ENCODE assay signal across 28 cellular contexts in the genomic region with DNA sequence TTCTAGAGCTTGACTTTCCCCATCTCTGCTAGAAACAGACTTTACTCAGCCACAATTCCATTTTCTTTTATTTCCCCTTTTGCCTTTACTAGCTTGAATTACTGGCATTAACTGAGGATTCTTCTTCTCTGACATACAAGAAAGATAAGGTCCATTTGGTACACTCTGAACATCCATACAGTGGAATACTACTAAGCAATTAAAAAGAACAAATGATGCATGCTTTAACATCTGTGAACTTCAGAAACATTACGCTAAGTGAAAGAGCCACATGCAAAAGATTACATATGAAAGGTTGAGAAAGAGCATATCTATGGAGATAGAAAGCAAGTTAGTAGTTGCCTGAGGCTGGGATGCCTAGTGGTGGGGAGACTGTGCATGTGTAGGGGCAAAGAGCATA.
"Had no signal": no experiment of that assay in that cellular context is flagged by ENCODE, and none has a peak within 500 bp of the region (broad histone marks: within the 10 kb centered on the region; RNA-seq: fewer than 3 reads in every experiment).

No MANE protein-coding gene starts in this region.

- H3K27ac ChIP-seq: coronary artery, dorsolateral prefrontal cortex, epithelial cell of prostate, esophagus squamous epithelium, gastrocnemius medialis, heart right ventricle, left lung, lower lobe of right lung had no signal

- H3K4me3 ChIP-seq: coronary artery, dorsolateral prefrontal cortex, esophagus squamous epithelium, gastrocnemius medialis, heart right ventricle, left lung, lower lobe of right lung, mucosa of descending colon had no signal

- DNase-seq: dermis blood vessel endothelial cell; dorsolateral prefrontal cortex; effector CD4-positive, alpha-beta T cell; effector memory CD4-positive, alpha-beta T cell; endodermal cell; erythroblast; esophagus squamous epithelium; foreskin fibroblast; foreskin melanocyte; gastrocnemius medialis; glutamatergic neuron; head of caudate nucleus; heart right ventricle; hippocampal formation; left cardiac atrium; left lung; left ventricle myocardium superior; lower lobe of right lung; mesenchymal stem cell; mucosa of descending colon; naive B cell; naive thymus-derived CD8-positive, alpha-beta T cell had no signal

- H3K4me1 ChIP-seq: esophagus squamous epithelium, gastrocnemius medialis, heart right ventricle, left lung, lower lobe of right lung had no signal

- H3K36me3 ChIP-seq: esophagus squamous epithelium, gastrocnemius medialis, heart right ventricle, left lung, lower lobe of right lung had no signal

- H3K27me3 ChIP-seq: dorsolateral prefrontal cortex had no signal

- H3K9me3 ChIP-seq: esophagus squamous epithelium, gastrocnemius medialis, mucosa of descending colon had no signal

- ATAC-seq: esophagus mucosa; gastrocnemius medialis; heart right ventricle; left cardiac atrium; left lung; left ventricle myocardium superior; lower lobe of right lung; mucosa of descending colon; naive thymus-derived CD8-positive, alpha-beta T cell had no signal

- FAIRE-seq: endometrium, islet of Langerhans, keratinocyte had no signal
